Comparison of ENCODE assay signal across 22 cellular contexts in the genomic region with DNA sequence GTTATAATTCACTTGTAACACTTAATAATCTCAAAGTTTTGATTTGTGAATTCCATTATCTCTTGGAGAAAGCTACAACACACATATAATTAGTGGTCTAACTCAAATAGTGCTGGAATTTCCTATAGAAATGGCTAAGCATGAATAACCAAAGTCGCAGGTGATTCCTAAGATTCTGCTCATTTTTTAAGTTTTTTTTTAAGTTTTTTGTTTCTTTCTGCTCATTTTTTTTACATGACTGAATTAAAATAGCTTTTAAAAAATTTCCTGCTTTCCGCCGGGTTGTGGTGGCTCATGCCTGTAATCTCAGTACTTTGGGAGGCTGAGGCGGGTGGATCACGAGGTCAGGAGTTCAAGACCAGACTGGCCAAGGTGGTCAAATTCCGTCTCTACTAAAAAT.
"Had no signal": no experiment of that assay in that cellular context is flagged by ENCODE, and none has a peak within 500 bp of the region (broad histone marks: within the 10 kb centered on the region; RNA-seq: fewer than 3 reads in every experiment).

No MANE protein-coding gene starts in this region.

- H3K9me3 Mint-ChIP-seq: activated naive CD4-positive, alpha-beta T cell treated with anti-CD3 and anti-CD28 coated beads, Interleukin-2, amount 50 U/mL, for 24 hours; T-helper 1 cell treated with Interleukin-12 subunit alpha and Interleukin-12 subunit beta and Interleukin-4 antibody, amounts not matched to agents 30 μg/mL and 1 μg/mL, for 36 hours had no signal

- H3K27me3 Mint-ChIP-seq: activated naive CD4-positive, alpha-beta T cell treated with anti-CD3 and anti-CD28 coated beads, Interleukin-2, amount 50 U/mL, for 24 hours had no signal

- ATAC-seq: activated CD8-positive, alpha-beta T cell treated with anti-CD3 and anti-CD28 coated beads, Interleukin-2, amount 10 ng/mL, durations not matched to agents 7 days and 5 days; Panc1; Right ventricle myocardium inferior had no signal

- H3K27ac Mint-ChIP-seq: activated CD8-positive, alpha-beta T cell treated with anti-CD3 and anti-CD28 coated beads, Interleukin-2, amount 10 ng/mL, durations not matched to agents 7 days and 5 days; activated naive CD4-positive, alpha-beta T cell treated with anti-CD3 and anti-CD28 coated beads, Interleukin-2, amount 50 U/mL, for 24 hours; T-helper 1 cell treated with Interleukin-12 subunit alpha and Interleukin-12 subunit beta and Interleukin-4 antibody, amounts not matched to agents 30 μg/mL and 1 μg/mL, for 36 hours had no signal

- DNase-seq: activated CD4-positive, alpha-beta T cell treated with anti-CD3 and anti-CD28 coated beads for 48 hours; activated CD4-positive, alpha-beta T cell treated with anti-CD3 and anti-CD28 coated beads, Interleukin-2, amount 50 U/mL, for 4 hours; activated CD4-positive, CD25-positive, alpha-beta regulatory T cell treated with anti-CD3 and anti-CD28 coated beads, Interleukin-2, amount 50 U/mL, for 72 hours; activated CD8-positive, alpha-beta memory T cell treated with anti-CD3 and anti-CD28 coated beads, Interleukin-2, amount 50 U/mL, for 48 hours; activated CD8-positive, alpha-beta T cell treated with anti-CD3 and anti-CD28 coated beads, Interleukin-2, amount 10 ng/mL, durations not matched to agents 7 days and 5 days; activated T-cell treated with anti-CD3 and anti-CD28 coated beads, Interleukin-2, amount 50 U/mL, for 1 hour; aorta; central memory CD4-positive, alpha-beta T cell; Kasumi-1; NCI-H1105; NCI-H1436; NCI-H1694 treated with DMSO at 0.1 percent for 48 hours; NCI-H2029 treated with DMSO at 0.1 percent for 48 hours; NCI-H510A treated with DMSO at 0.1 percent for 48 hours; NCI-H69; NK-92 treated with Interleukin-12 subunit alpha and Interleukin-12 subunit beta, amount 100 ng/mL, for 24 hours; OCI-M1; RPMI8226 had no signal

- H3K4me3 Mint-ChIP-seq: activated CD8-positive, alpha-beta T cell treated with anti-CD3 and anti-CD28 coated beads, Interleukin-2, amount 10 ng/mL, durations not matched to agents 7 days and 5 days; activated naive CD4-positive, alpha-beta T cell treated with anti-CD3 and anti-CD28 coated beads, Interleukin-2, amount 50 U/mL, for 24 hours; T-helper 1 cell treated with Interleukin-12 subunit alpha and Interleukin-12 subunit beta and Interleukin-4 antibody, amounts not matched to agents 30 μg/mL and 1 μg/mL, for 36 hours had no signal
